ENCODE assay signal across 23 cellular contexts in genomic region chr3:43958973-43959372, GRCh38.
"Had no signal": no experiment of that assay in that cellular context is flagged by ENCODE, and none has a peak within 500 bp of the region (broad histone marks: within the 10 kb centered on the region; RNA-seq: fewer than 3 reads in every experiment).

No MANE protein-coding gene starts in this region.

- H3K4me2 ChIP-seq: hepatocyte had no signal

- H3K79me2 ChIP-seq: hepatocyte had no signal

- DNase-seq: colonic mucosa; cortex of kidney; effector CD4-positive, alpha-beta T cell; effector memory CD4-positive, alpha-beta T cell; erythroblast; foreskin keratinocyte; heart left ventricle; immature natural killer cell; islet precursor cell; kidney glomerular epithelial cell; left colon; left ventricle myocardium inferior; lower lobe of right lung; mesenchymal stem cell; mucosa of descending colon; naive B cell had no signal

- H3K4me1 ChIP-seq: colonic mucosa, foreskin keratinocyte, left ventricle myocardium inferior, lower lobe of right lung had no signal

- H3K4me1 Mint-ChIP-seq: immature natural killer cell, naive B cell had no signal

- H3K27ac ChIP-seq: colonic mucosa, epithelial cell of prostate, foreskin keratinocyte, gastroesophageal sphincter, heart left ventricle, hepatocyte, left ventricle myocardium inferior, lower lobe of right lung had no signal

- H3K36me3 Mint-ChIP-seq: immature natural killer cell, mesothelial cell of epicardium, naive B cell had no signal

- ATAC-seq: esophagus mucosa, foreskin keratinocyte, gastroesophageal sphincter, heart left ventricle, left colon, left lobe of liver, lower lobe of right lung, mucosa of descending colon had no signal

- H3K4me3 ChIP-seq: colonic mucosa, gastroesophageal sphincter, heart left ventricle, hepatocyte, left ventricle myocardium inferior, lower lobe of right lung, mucosa of descending colon had no signal

- H3K4me3 Mint-ChIP-seq: dendritic cell treated with granulocyte-macrophage colony-stimulating factor and Interleukin-4, amounts not matched to agents 40 ng/mL and 50 ng/mL, for 4 days; immature natural killer cell; mesothelial cell of epicardium; naive B cell had no signal

- H2AFZ ChIP-seq: hepatocyte had no signal

- H3K36me3 ChIP-seq: colonic mucosa, gastroesophageal sphincter, heart left ventricle, left ventricle myocardium inferior, lower lobe of right lung had no signal

- H3K9me3 ChIP-seq: colonic mucosa, gastroesophageal sphincter, heart left ventricle, left ventricle myocardium inferior, lower lobe of right lung, mucosa of descending colon had no signal

- H3K9me3 Mint-ChIP-seq: dendritic cell treated with granulocyte-macrophage colony-stimulating factor and Interleukin-4, amounts not matched to agents 40 ng/mL and 50 ng/mL, for 4 days; immature natural killer cell; mesothelial cell of epicardium had no signal

- H3K27ac Mint-ChIP-seq: dendritic cell treated with granulocyte-macrophage colony-stimulating factor and Interleukin-4, amounts not matched to agents 40 ng/mL and 50 ng/mL, for 4 days; immature natural killer cell; mesothelial cell of epicardium had no signal
